In genomic region chr1:212485895-212486590, GRCh38 we compare ENCODE assay signal across 1 cellular context.
TF ChIP-seq lines count a peak whose summit lies in the region.

No MANE protein-coding gene starts in this region.

TF ChIP-seq in K562, 482 proteins besides CTCF, POLR2A, EP300 and RAD21 (continued from another document and continues in another):
- TF ChIP-seq ZNF407 (IDR thresholded peaks at IDR 0.05; ENCODE audit: low read depth), result no peak
- no peak for TF ChIP-seq ZBTB2 (IDR thresholded peaks at IDR 0.05)
- no peak for TF ChIP-seq ATF1 (CRISPR knock-in tag; IDR thresholded peaks at IDR 0.05)
- peak; percentile 63 for TF ChIP-seq ATF1 (tag; IDR thresholded peaks at IDR 0.05)
- TF ChIP-seq ZNF175 (CRISPR knock-in tag; IDR thresholded peaks at IDR 0.05; ENCODE audit: low read depth), result peak; percentile 88
- TF ChIP-seq ZNF395 (CRISPR knock-in tag; IDR thresholded peaks at IDR 0.05), result peak; percentile 76; the same call in 1 of the 2 replicates
- no peak for TF ChIP-seq NFYB (IDR thresholded peaks at IDR 0.05; ENCODE audit: extremely low read depth, insufficient read length)
- no peak for TF ChIP-seq ZC3H11A (IDR thresholded peaks at IDR 0.05; ENCODE audit: low read depth, low read length)
- no peak for TF ChIP-seq CBX2 (IDR thresholded peaks at IDR 0.05; ENCODE audit: insufficient read depth, low read length, poor library complexity, severe bottlenecking)
- no peak for TF ChIP-seq NR1H2 (CRISPR knock-in tag; IDR thresholded peaks at IDR 0.05)
- peak; percentile 91 for TF ChIP-seq SPI1 (IDR thresholded peaks at IDR 0.05; ENCODE audit: borderline replicate concordance, low read depth, low read length)
- TF ChIP-seq RFX1 (IDR thresholded peaks at IDR 0.05), result peak; percentile 90
- TF ChIP-seq UBTF (IDR thresholded peaks at IDR 0.05; ENCODE audit: borderline replicate concordance in 1 of 2, low read depth in 2 of 2, low read length in 2 of 2), result no peak
- TF ChIP-seq MCM3 (IDR thresholded peaks at IDR 0.05), result no peak
- TF ChIP-seq MTA2 (IDR thresholded peaks at IDR 0.05; ENCODE audit: low read depth), result no peak
- no peak for TF ChIP-seq CHAMP1 (IDR thresholded peaks at IDR 0.05)
- no peak for TF ChIP-seq KLF1 (tag; IDR thresholded peaks at IDR 0.05)
- TF ChIP-seq ZNF121 (CRISPR knock-in tag; conservative IDR thresholded peaks at IDR 0.05), result no peak
- peak; percentile 31; the same call in 1 of the 2 replicates for TF ChIP-seq CEBPB (tag; IDR thresholded peaks at IDR 0.05)
- TF ChIP-seq NR0B1 (IDR thresholded peaks at IDR 0.05; ENCODE audit: partially characterized antibody), result no peak
- no peak for TF ChIP-seq IRF1 (CRISPR knock-in tag; IDR thresholded peaks at IDR 0.05; ENCODE audit: borderline replicate concordance)
- TF ChIP-seq ZNF280B (CRISPR knock-in tag; IDR thresholded peaks at IDR 0.05), result no peak
- TF ChIP-seq ZNF282 (CRISPR knock-in tag; IDR thresholded peaks at IDR 0.05), result no peak
- no peak for TF ChIP-seq ZNF77 (CRISPR knock-in tag; IDR thresholded peaks at IDR 0.05)
- peak; percentile 94 for TF ChIP-seq JUN (IDR thresholded peaks at IDR 0.05; ENCODE audit: borderline replicate concordance, low read depth, low read length)
- no peak for TF ChIP-seq JUN (CRISPR knock-in tag; IDR thresholded peaks at IDR 0.05; ENCODE audit: borderline replicate concordance)
- no peak for TF ChIP-seq CBX8 (IDR thresholded peaks at IDR 0.05; ENCODE audit: borderline replicate concordance, extremely low read depth, low read depth, low read length, poor library complexity, severe bottlenecking)
- peak; percentile 62 for TF ChIP-seq ETV1 (tag; conservative IDR thresholded peaks at IDR 0.05; ENCODE audit: low read depth)
- TF ChIP-seq MAFK (IDR thresholded peaks at IDR 0.05; ENCODE audit: low read length), result peak; percentile 64; the same call in 1 of the 2 replicates
- no peak for TF ChIP-seq SMAD3 (CRISPR knock-in tag; conservative IDR thresholded peaks at IDR 0.05)
- no peak for TF ChIP-seq ZNF140 (CRISPR knock-in tag; IDR thresholded peaks at IDR 0.05)
- peak; percentile 68; the same call in 1 of the 2 replicates for TF ChIP-seq ARID1B (IDR thresholded peaks at IDR 0.05)
- no peak for TF ChIP-seq KAT8 (IDR thresholded peaks at IDR 0.05; ENCODE audit: low read depth)
- no peak for TF ChIP-seq ZNF431 (CRISPR knock-in tag; IDR thresholded peaks at IDR 0.05)
- no peak for TF ChIP-seq TAF7 (tag; IDR thresholded peaks at IDR 0.05)
- no peak for TF ChIP-seq ZNF445 (CRISPR knock-in tag; IDR thresholded peaks at IDR 0.05; ENCODE audit: low read depth)
- TF ChIP-seq HCFC1 (IDR thresholded peaks at IDR 0.05; ENCODE audit: low read depth, low read length), result no peak
- TF ChIP-seq NEUROD1 (IDR thresholded peaks at IDR 0.05; ENCODE audit: borderline replicate concordance, low read depth, low read length, partially characterized antibody), result no peak
- no peak for TF ChIP-seq CBX5 (IDR thresholded peaks at IDR 0.05; ENCODE audit: borderline replicate concordance, low read depth)
